Comparison of ENCODE assay signal across 16 cellular contexts in genomic region chr15:63978511-63979226, GRCh38.
DNase-seq lines count a peak whose midpoint lies in the region; ATAC-seq and TF ChIP-seq lines count a peak whose summit lies in the region.
"Had no signal": no experiment of that assay in that cellular context is flagged by ENCODE, and none has a peak within 500 bp of the region (broad histone marks: within the 10 kb centered on the region; RNA-seq: fewer than 3 reads in every experiment).

No MANE protein-coding gene starts in this region.

- H3K36me3 Mint-ChIP-seq in brain = no peaks in the 10 kb centered on the region

- peak; percentile 94 for ATAC-seq in left ventricle myocardium superior
- no peak for ATAC-seq in GM21737 (IDR thresholded peaks at IDR 0.05; ENCODE audit: unreplicated experiment)

- peak overlapping the region in 1 of 5 experiments; percentile 19 for H3K4me3 Mint-ChIP-seq in brain

- no peaks in the 10 kb centered on the region for H3K9me3 Mint-ChIP-seq in brain
- H3K9me3 Mint-ChIP-seq: CD8-positive, alpha-beta memory T cell had no signal

- peak overlapping the region in 3 of 5 experiments; percentile 27 to 79 (median 50) for H3K27ac Mint-ChIP-seq in brain

- TF ChIP-seq CTCF in brain (conservative IDR thresholded peaks at IDR 0.05) = no peak

- DNase-seq in EH (ENCODE audit: low read depth) (peak; percentile 17), left ventricle myocardium superior (peak; percentile 79), posterior vena cava (ENCODE audit: low spot score) (peak; percentile 36), NCI-H2196 treated with DMSO at 0.1 percent for 48 hours (lab: John Stamatoyannopoulos, UW; ENCODE audit: unreplicated experiment) (no peak), NCI-H524 treated with DMSO at 0.1 percent for 48 hours (lab: John Stamatoyannopoulos, UW) (no peak)
- no peak for DNase-seq in stimulated activated CD4-positive, alpha-beta T cell treated with anti-CD3 and anti-CD28 coated beads, Interleukin-1b, Interleukin-23, amount 100 ng/mL, for 48 hours
- DNase-seq: activated CD4-positive, alpha-beta T cell treated with anti-CD3 and anti-CD28 coated beads, Interleukin-2, amount 50 U/mL, for 48 hours; activated effector memory CD4-positive, alpha-beta T cell treated with Interleukin-2 at 50 U/mL for 16 hours; aorta; CD8-positive, alpha-beta memory T cell; KBM-7; NCI-H1105; NCI-H345; nucleus accumbens had no signal

- H3K27me3 Mint-ChIP-seq in brain = no peaks in the 10 kb centered on the region
- H3K27me3 Mint-ChIP-seq: CD8-positive, alpha-beta memory T cell had no signal

- H3K4me1 Mint-ChIP-seq in brain = peaks cover 31% of the 10 kb centered on the region
- H3K4me1 Mint-ChIP-seq: CD8-positive, alpha-beta memory T cell had no signal

- intact Hi-C loops in left ventricle myocardium superior (cut with micrococcal nuclease) = loop anchor here (10.0 kb wide), 1 partner anchor 66 kb away; the partner anchor contains the start of gene DAPK2
- intact Hi-C loops in posterior vena cava (cut with DNase I) = no loop called here

Comparison
In these comparisons a context has a peak if more than half of its experiments do, and no peak if none do; other contexts are left out.
1. DNase-seq: peak in EH (single experiment), left ventricle myocardium superior (single experiment) and posterior vena cava (single experiment); none in stimulated activated CD4-positive, alpha-beta T cell treated with anti-CD3 and anti-CD28 coated beads, Interleukin-1b, Interleukin-23, amount 100 ng/mL, for 48 hours (single experiment), NCI-H2196 treated with DMSO at 0.1 percent for 48 hours (single experiment) and NCI-H524 treated with DMSO at 0.1 percent for 48 hours (single experiment).